In genomic region chr10:124735491-124736286, GRCh38 we compare ENCODE assay signal across 8 cellular contexts. TPM values are rescaled to one million over a fixed set of nuclear protein-coding genes. Genes with fewer than 3 reads are reported as not detected.
DNase-seq lines count a peak whose midpoint lies in the region; ATAC-seq and TF ChIP-seq lines count a peak whose summit lies in the region.

No MANE protein-coding gene starts in this region.

- H3K9me3 Mint-ChIP-seq in natural killer cell: no peaks in the 10 kb centered on the region

- peak overlapping the region; percentile 21 to 92 for H3K27ac Mint-ChIP-seq in natural killer cell

- intact Hi-C loops in heart right ventricle (cut with DNase I) (loop anchor here in 6 of 10 donors (2.0 to 10.0 kb wide), 5 partner anchors 33 to 103 kb away; no protein-coding TSS in a partner anchor), left cardiac atrium (cut with DNase I) (loop anchor here in 1 of 2 donors (10.0 kb wide), 1 partner anchor 51 kb away; no protein-coding TSS in a partner anchor), dorsolateral prefrontal cortex (cut with DNase I) (no loop called here), natural killer cell (cut with micrococcal nuclease) (no loop called here)

- TF ChIP-seq CTCF in heart right ventricle (IDR thresholded peaks at IDR 0.05) (no peak), dorsolateral prefrontal cortex (IDR thresholded peaks at IDR 0.05 in 54 of 56, conservative IDR thresholded peaks at IDR 0.05 in 2 of 56; ENCODE audit: low read depth in 1 of 56, partially characterized antibody in 56 of 56) (no peak), natural killer cell (IDR thresholded peaks at IDR 0.05) (no peak), upper lobe of left lung (IDR thresholded peaks at IDR 0.05) (no peak), omental fat pad (IDR thresholded peaks at IDR 0.05) (no peak)

- H3K27me3 ChIP-seq in heart right ventricle: no peaks in the 10 kb centered on the region
- H3K27me3 ChIP-seq in dorsolateral prefrontal cortex: no peaks in the 10 kb centered on the region
- no peaks in the 10 kb centered on the region for H3K27me3 ChIP-seq in upper lobe of left lung

- DNase-seq in heart right ventricle (no peak), left cardiac atrium (no peak), dorsolateral prefrontal cortex (peak in 1 of 10 donors; percentile 20), natural killer cell (no peak), upper lobe of left lung (no peak), omental fat pad (ENCODE audit: low spot score) (no peak), RPMI8226 (no peak), HuH-7 (ENCODE audit: low spot score) (no peak)

- H3K4me1 ChIP-seq in heart right ventricle: peaks cover 64 to 100% (median 100%) of the 10 kb centered on the region in 9 donors
- peaks cover 82 to 97% (median 89%) of the 10 kb centered on the region in 4 donors for H3K4me1 ChIP-seq in upper lobe of left lung

- H3K36me3 ChIP-seq in heart right ventricle (peaks cover 0 to 5% (median 0%) of the 10 kb centered on the region in 9 donors), upper lobe of left lung (no peaks in the 10 kb centered on the region)

- peaks cover 79 to 100% of the 10 kb centered on the region in 2 donors for H3K4me1 Mint-ChIP-seq in natural killer cell

- no peak for TF ChIP-seq POLR2A in upper lobe of left lung (IDR thresholded peaks at IDR 0.05)

- H3K27ac ChIP-seq in heart right ventricle (peak overlapping the region; percentile 50 to 85 (median 82)), dorsolateral prefrontal cortex (peak overlapping the region; percentile 29 to 100 (median 95)), upper lobe of left lung (peak overlapping the region; percentile 36 to 91 (median 68))

- TF ChIP-seq EP300 in upper lobe of left lung (IDR thresholded peaks at IDR 0.05): no peak

- peak in 1 of 8 donors; percentile 13 for ATAC-seq in heart right ventricle
- no peak for ATAC-seq in left cardiac atrium
- no peak for ATAC-seq in natural killer cell
- no peak for ATAC-seq in upper lobe of left lung (ENCODE audit: low FRiP score in 2 of 2)
- ATAC-seq in omental fat pad (ENCODE audit: low FRiP score): no peak

- no peak overlapping the region for H3K4me3 Mint-ChIP-seq in natural killer cell

- H3K27me3 Mint-ChIP-seq in natural killer cell (ENCODE audit: low read depth in 2 of 2): no peaks in the 10 kb centered on the region

- H3K4me3 ChIP-seq in heart right ventricle: peak overlapping the region in 8 of 10 donors; percentile 2 to 31 (median 24)
- H3K4me3 ChIP-seq in dorsolateral prefrontal cortex: peak overlapping the region in 29 of 59 donors; percentile 1 to 44 (median 21)
- no peak overlapping the region for H3K4me3 ChIP-seq in upper lobe of left lung

- 76 to 80% methylated on average over 15 of the region's 15 CpGs for WGBS in heart right ventricle, 2 donors
- WGBS in upper lobe of left lung, 2 donors: 89 to 90% methylated on average over 15 of the region's 15 CpGs

- H3K9me3 ChIP-seq in heart right ventricle: no peaks in the 10 kb centered on the region
- H3K9me3 ChIP-seq in upper lobe of left lung: no peaks in the 10 kb centered on the region

- H3K36me3 Mint-ChIP-seq in natural killer cell: no peaks in the 10 kb centered on the region

RNA-seq across cellular contexts. Expression of gene FAM53B, which starts 8.5 kb away (rescaled TPM):
- total RNA-seq in heart right ventricle (10 to 100 TPM; 19.0 to 42.9 (median 31.3) TPM), left cardiac atrium (10 to 100 TPM; 23.3 to 31.4 TPM), dorsolateral prefrontal cortex (100 to 1,000 TPM in 2 of 120 experiments, 10 to 100 TPM in 118; 30.6 to 142 (median 58.2) TPM), natural killer cell (100 to 1,000 TPM in 2 of 3 donors, 10 to 100 TPM in 1; 77.4 to 172 (median 121) TPM), upper lobe of left lung (10 to 100 TPM; 35.8 to 62.5 (median 47.8) TPM), omental fat pad (10 to 100 TPM; 21.9 to 42.6 (median 32.2) TPM)
- polyA plus RNA-seq in heart right ventricle: 10 to 100 TPM; 11.6 to 25.5 TPM

RNA-seq across cellular contexts. Expression of gene EEF1AKMT2, which starts 56.0 kb away (rescaled TPM):
- total RNA-seq in heart right ventricle (10 to 100 TPM; 12.0 to 18.8 (median 13.0) TPM), left cardiac atrium (10 to 100 TPM; 11.5 to 12.8 TPM), dorsolateral prefrontal cortex (10 to 100 TPM; 17.5 to 38.9 (median 26.4) TPM), natural killer cell (10 to 100 TPM; 12.5 to 20.6 (median 20.1) TPM), upper lobe of left lung (10 to 100 TPM in 4 of 6 donors, 1 to 10 TPM in 2; 3.6 to 17.3 (median 11.4) TPM), omental fat pad (10 to 100 TPM; 10.6 to 16.8 (median 13.3) TPM)
- polyA plus RNA-seq in heart right ventricle: 10 to 100 TPM in 1 of 2 donors, 1 to 10 TPM in 1; 7.4 to 18.7 TPM

Comparison
In these comparisons a context has a peak if more than half of its experiments do, and no peak if none do; other contexts are left out.
1. H3K4me3 ChIP-seq: peak in heart right ventricle (8 of 10); none in upper lobe of left lung (0 of 4).
2. intact Hi-C loops: an anchor here in heart right ventricle (2.0 to 10.0 kb wide); none called in dorsolateral prefrontal cortex and natural killer cell.
3. Peak in every context shown above with its lines, with median percentiles within 50 percentile points of each other: H3K27ac ChIP-seq.